8 cellular contexts compared by ENCODE assay signal in the genomic region with DNA sequence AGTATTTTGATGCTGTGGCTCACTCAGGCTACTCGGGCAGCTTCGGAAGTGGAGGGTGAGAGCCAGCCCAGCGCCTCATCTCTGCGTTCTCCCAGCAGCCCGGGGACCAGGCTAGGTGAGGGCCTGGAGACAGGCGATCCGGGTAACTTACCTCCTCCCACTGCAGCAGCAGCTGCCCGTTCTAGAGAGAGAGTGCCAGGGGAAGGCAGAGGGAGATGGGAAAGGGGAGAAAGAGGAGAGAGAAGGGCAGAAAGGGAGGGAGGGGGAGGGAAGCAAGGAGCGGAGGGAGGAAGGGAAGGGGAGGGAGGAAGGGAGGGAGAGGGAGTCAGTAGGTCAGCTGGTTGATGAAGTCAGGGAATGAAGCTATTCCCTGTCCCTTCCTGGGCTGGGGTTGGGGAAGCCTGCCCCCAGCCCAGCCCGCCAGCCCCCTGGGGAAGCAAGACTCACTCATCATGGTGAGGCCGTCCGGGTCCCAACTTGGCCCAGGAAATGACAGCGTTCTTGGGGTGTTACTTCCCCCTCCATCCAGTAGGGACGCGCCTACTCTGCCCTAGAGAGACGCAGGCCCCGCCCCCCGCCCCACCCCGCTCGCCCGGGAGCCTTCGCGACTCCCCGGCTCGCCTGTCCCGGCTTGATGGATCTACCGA. TPM values are rescaled to one million over a fixed set of nuclear protein-coding genes. Genes with fewer than 3 reads are reported as not detected.
A peak's percentile ranks its signal among the peaks of the same experiment; 100 is the strongest.
DNase-seq lines count a peak whose midpoint lies in the region; ATAC-seq and TF ChIP-seq lines count a peak whose summit lies in the region.

A gene with protein sequence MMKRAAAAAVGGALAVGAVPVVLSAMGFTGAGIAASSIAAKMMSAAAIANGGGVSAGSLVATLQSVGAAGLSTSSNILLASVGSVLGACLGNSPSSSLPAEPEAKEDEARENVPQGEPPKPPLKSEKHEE (minus strand): TSS at position 494 of the 647 bp plus-strand sequence. CDS start 40 bp downstream, at position 454.

- no peaks in the 10 kb centered on the region for H3K9me3 ChIP-seq in SJCRH30 (replicated peaks)
- no peaks in the 10 kb centered on the region for H3K9me3 ChIP-seq in gastroesophageal sphincter

- peak; percentile 94 for ATAC-seq in GM21723 (IDR thresholded peaks at IDR 0.05; ENCODE audit: unreplicated experiment)
- peak; percentile 93 for ATAC-seq in gastroesophageal sphincter

- no peak for TF ChIP-seq EP300 in gastroesophageal sphincter (IDR thresholded peaks at IDR 0.05)

- peak within 1 kb of the TSS; percentile 91 for H2AFZ ChIP-seq in KMS-11 (ENCODE audit: low read depth)

- H3K4me3 ChIP-seq in KMS-11 (IDR thresholded peaks at IDR 0.05; ENCODE audit: insufficient read depth, low read depth, low read length) (no peak within 1 kb of the TSS), SJCRH30 (peak within 1 kb of the TSS; percentile 56), gastroesophageal sphincter (peak within 1 kb of the TSS; percentile 56 to 59)

- H3K4me1 ChIP-seq in KMS-11 (ENCODE audit: low read depth, poor library complexity, severe bottlenecking), result peaks cover 4% of the 10 kb centered on the region
- H3K4me1 ChIP-seq in SJCRH30, result no peaks in the 10 kb centered on the region
- H3K4me1 ChIP-seq in gastroesophageal sphincter, result peaks cover 0 to 24% (median 3%) of the 10 kb centered on the region in 3 donors

- H4K20me1 ChIP-seq in KMS-11 (ENCODE audit: insufficient read depth), result no peaks in the 10 kb centered on the region

- no peaks in the 10 kb centered on the region for H3K79me2 ChIP-seq in KMS-11 (ENCODE audit: insufficient read depth, low read depth)

- no peak within 1 kb of the TSS for H3K27ac ChIP-seq in KMS-11
- no peak within 1 kb of the TSS; the same call in 1 of the 2 replicates for H3K27ac ChIP-seq in SJCRH30
- H3K27ac ChIP-seq in gastroesophageal sphincter, result peak within 1 kb of the TSS; percentile 57 to 91 (median 88)
- peak within 1 kb of the TSS; percentile 93 for H3K27ac ChIP-seq in substantia nigra (ENCODE audit: low read depth, low read length, poor library complexity, severe bottlenecking)

- TF ChIP-seq POLR2A in gastroesophageal sphincter (IDR thresholded peaks at IDR 0.05), result no peak

- no peaks in the 10 kb centered on the region for H3K36me3 ChIP-seq in KMS-11 (ENCODE audit: insufficient read depth)
- H3K36me3 ChIP-seq in SJCRH30, result no peaks in the 10 kb centered on the region
- peaks cover 0 to 21% of the 10 kb centered on the region in 2 donors for H3K36me3 ChIP-seq in gastroesophageal sphincter

- no peaks in the 10 kb centered on the region for H3K27me3 ChIP-seq in KMS-11 (ENCODE audit: insufficient read depth, low read depth)
- H3K27me3 ChIP-seq in SJCRH30, result no peaks in the 10 kb centered on the region
- no peaks in the 10 kb centered on the region for H3K27me3 ChIP-seq in gastroesophageal sphincter

- DNase-seq in EL (peak; percentile 92), SJCRH30 (peak; percentile 81 to 89), non-pigmented ciliary epithelial cell (ENCODE audit: low read depth) (peak; percentile 37), substantia nigra (lab: John Stamatoyannopoulos, UW) (peak; percentile 34 to 91 (median 79))
- peak; percentile 63 for DNase-seq in activated naive CD4-positive, alpha-beta T cell treated with Interleukin-2 at 50 U/mL for 16 hours

- peak within 1 kb of the TSS; percentile 42; the same call in 1 of the 2 replicates for H3K9ac ChIP-seq in KMS-11

- TF ChIP-seq CTCF in KMS-11 (conservative IDR thresholded peaks at IDR 0.05; ENCODE audit: low read depth, low read length) (no peak; the same call in 1 of the 2 replicates), gastroesophageal sphincter (IDR thresholded peaks at IDR 0.05) (peak in 3 of 4 experiments; percentile 33 to 55 (median 45))

- WGBS in gastroesophageal sphincter (ENCODE audit: low coverage in 1 of 2), 2 donors, result 0% methylated on average over 2 of the region's 27 CpGs; no CpG with 5 or more reads in 1 of the 2 donors

- peak within 1 kb of the TSS; percentile 81 for H3K4me2 ChIP-seq in KMS-11

RNA-seq across cellular contexts. Expression of the gene that starts here (rescaled TPM):
- 24.2 and 24.4 TPM in 2 replicates for total RNA-seq in SJCRH30 (2014; rRNA removed; shearing (Covaris generic))
- 10 to 100 TPM; 25.7 to 67.2 (median 52.2) TPM for total RNA-seq in gastroesophageal sphincter

Comparison
In these comparisons a context has a peak if more than half of its experiments do, and no peak if none do; other contexts are left out.
1. DNase-seq: peak in every context shown above with its lines; median percentile 92 in EL; 85 in SJCRH30; 79 in substantia nigra; 63 in activated naive CD4-positive, alpha-beta T cell treated with Interleukin-2 at 50 U/mL for 16 hours; 37 in non-pigmented ciliary epithelial cell.
2. H3K27ac ChIP-seq: peak in gastroesophageal sphincter (4 of 4) and substantia nigra (single experiment); none in KMS-11 (single experiment) and SJCRH30 (single experiment).